ENCODE assay signal across 13 cellular contexts in the genomic region with DNA sequence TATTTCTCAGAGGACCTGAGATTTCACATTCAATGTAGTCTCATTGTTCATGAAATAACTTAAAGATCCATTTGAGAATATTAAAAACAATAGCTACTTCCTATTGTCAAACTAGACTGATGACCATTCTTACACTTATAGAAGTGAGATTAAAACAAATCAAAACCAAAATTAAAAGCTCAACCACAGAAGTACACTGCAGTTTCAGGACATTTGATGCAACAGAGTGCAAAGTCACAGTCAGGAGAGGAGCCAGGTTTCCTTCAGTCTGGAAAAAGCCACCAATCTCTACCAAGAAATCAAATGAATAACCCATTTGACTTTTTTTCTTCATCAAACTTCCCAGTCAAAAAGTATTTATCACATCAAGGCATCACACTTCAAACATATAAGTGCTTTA. TPM values are rescaled to one million over a fixed set of nuclear protein-coding genes. Genes with fewer than 3 reads are reported as not detected.
DNase-seq lines count a peak whose midpoint lies in the region; ATAC-seq and TF ChIP-seq lines count a peak whose summit lies in the region.
"Had no signal": no experiment of that assay in that cellular context is flagged by ENCODE, and none has a peak within 500 bp of the region (broad histone marks: within the 10 kb centered on the region; RNA-seq: fewer than 3 reads in every experiment).

No MANE protein-coding gene starts in this region.

- peak overlapping the region; percentile 55 to 93 (median 86); a peak in 21 of 22 replicates for H3K9ac ChIP-seq in BLaER1 treated with 17β-estradiol and CSF1 and Interleukin-3, amounts not matched to agents 10 nM and 100 nM
- H3K9ac ChIP-seq in MM.1S (ENCODE audit: low read length) = peak overlapping the region; percentile 58

- H3K27me3 ChIP-seq in BLaER1 treated with 17β-estradiol and CSF1 and Interleukin-3, amounts not matched to agents 10 nM and 100 nM = no peaks in the 10 kb centered on the region
- H3K27me3 ChIP-seq in MM.1S (replicated peaks; ENCODE audit: insufficient read depth, low read length) = no peaks in the 10 kb centered on the region

- POLR2A ChIA-PET in RWPE1 (lab: Yijun Ruan, JAX; ENCODE audit: low non-redundant PET) = no interaction called here

- in situ Hi-C loops in G401 (cut with HindIII; ENCODE audit: low sequenced_read_pairs) = no loop called here

- H3K4me1 ChIP-seq in BLaER1 treated with 17β-estradiol and CSF1 and Interleukin-3, amounts not matched to agents 10 nM and 100 nM = peaks cover 45 to 67% (median 59%) of the 10 kb centered on the region in 10 experiments
- peaks cover 36% of the 10 kb centered on the region for H3K4me1 ChIP-seq in MM.1S (ENCODE audit: low read length)

- peaks cover 89% of the 10 kb centered on the region for H3K79me2 ChIP-seq in MM.1S (ENCODE audit: low read length)

- CTCF ChIA-PET in RWPE1 (lab: Yijun Ruan, JAX) = interaction anchor here (0.6 kb wide), 1 partner anchor 69 kb away, joined by 3 read pairs; no protein-coding TSS in a partner anchor

- H3F3A ChIP-seq in MM.1S (ENCODE audit: insufficient read depth, low read length) = peaks cover 37% of the 10 kb centered on the region

- H3K36me3 ChIP-seq in BLaER1 treated with 17β-estradiol and CSF1 and Interleukin-3, amounts not matched to agents 10 nM and 100 nM = peaks cover 6 to 47% (median 27%) of the 10 kb centered on the region in 11 experiments; a peak in 18 of 22 replicates
- H3K36me3 ChIP-seq in MM.1S (replicated peaks; ENCODE audit: insufficient read depth, low read length) = no peaks in the 10 kb centered on the region

- peak overlapping the region; percentile 81 to 93 (median 88); a peak in 21 of 22 replicates for H3K27ac ChIP-seq in BLaER1 treated with 17β-estradiol and CSF1 and Interleukin-3, amounts not matched to agents 10 nM and 100 nM
- H3K27ac ChIP-seq in MM.1S (ENCODE audit: low read length) = peak overlapping the region; percentile 92
- H3K27ac ChIP-seq in substantia nigra (ENCODE audit: low read depth, low read length, poor library complexity, severe bottlenecking) = no peak overlapping the region
- no peak overlapping the region for H3K27ac ChIP-seq in RWPE1

- peaks cover 0 to 33% (median 19%) of the 10 kb centered on the region in 11 experiments; a peak in 14 of 22 replicates for H3K9me3 ChIP-seq in BLaER1 treated with 17β-estradiol and CSF1 and Interleukin-3, amounts not matched to agents 10 nM and 100 nM (replicated peaks in 1 of 11)
- no peaks in the 10 kb centered on the region for H3K9me3 ChIP-seq in MM.1S (replicated peaks; ENCODE audit: insufficient read depth, low read length)

- no peak overlapping the region for H2AFZ ChIP-seq in MM.1S (ENCODE audit: low read length)

- TF ChIP-seq CTCF in MM.1S (IDR thresholded peaks at IDR 0.05; ENCODE audit: low read length) = no peak
- no peak for TF ChIP-seq CTCF in RWPE1 (conservative IDR thresholded peaks at IDR 0.05; ENCODE audit: low read depth)

- H3K9me2 ChIP-seq in MM.1S (replicated peaks; ENCODE audit: insufficient read depth, low read length) = no peaks in the 10 kb centered on the region

- peak overlapping the region in 6 of 10 experiments; percentile 32 to 89 (median 58); a peak in 12 of 20 replicates for H3K4me3 ChIP-seq in BLaER1 treated with 17β-estradiol and CSF1 and Interleukin-3, amounts not matched to agents 10 nM and 100 nM
- H3K4me3 ChIP-seq in MM.1S (ENCODE audit: low read length) = peak overlapping the region; percentile 39

- ATAC-seq in GM19351 (IDR thresholded peaks at IDR 0.05; ENCODE audit: unreplicated experiment) = peak; percentile 45

- DNase-seq in MM.1S = peak; percentile 72
- peak; percentile 66 for DNase-seq in fibroblast of peridontal ligament (ENCODE audit: extremely low read depth)
- no peak for DNase-seq in activated gamma-delta T cell treated with Interleukin-2 at 50 U/mL for 16 hours
- no peak for DNase-seq in substantia nigra (lab: John Stamatoyannopoulos, UW)
- no peak for DNase-seq in RWPE1 (ENCODE audit: low spot score)
- DNase-seq in G401 (ENCODE audit: low spot score) = no peak
- DNase-seq: activated CD4-positive, CD25-positive, alpha-beta regulatory T cell; effector CD8-positive, alpha-beta T cell; EL; mesendoderm; NCI-H226 had no signal

- H3K4me2 ChIP-seq in BLaER1 treated with 17β-estradiol and CSF1 and Interleukin-3, amounts not matched to agents 10 nM and 100 nM = peak overlapping the region; percentile 40 to 93 (median 85); a peak in 21 of 22 replicates
- H3K4me2 ChIP-seq in MM.1S (ENCODE audit: low read depth, low read length) = peak overlapping the region; percentile 74

- no peaks in the 10 kb centered on the region; a peak in 1 of 22 replicates for H4K20me1 ChIP-seq in BLaER1 treated with 17β-estradiol and CSF1 and Interleukin-3, amounts not matched to agents 10 nM and 100 nM
- H4K20me1 ChIP-seq in MM.1S (ENCODE audit: insufficient read depth, low read length) = no peaks in the 10 kb centered on the region

RNA-seq across cellular contexts. Expression of gene CCPG1, which starts 5.5 kb away (rescaled TPM):
- 16.5 and 22.3 TPM in 2 replicates for total RNA-seq in G401 (2014; rRNA removed; shearing (Covaris generic))

RNA-seq across cellular contexts. Expression of gene PIERCE2, which starts 5.6 kb away (rescaled TPM):
- 5.8 and 10.9 TPM in 2 replicates for total RNA-seq in G401 (2014; rRNA removed; shearing (Covaris generic))

Comparison
In these comparisons a context has a peak if more than half of its experiments do, and no peak if none do; other contexts are left out.
1. H3K27ac ChIP-seq: peak in BLaER1 treated with 17β-estradiol and CSF1 and Interleukin-3, amounts not matched to agents 10 nM and 100 nM (11 of 11) and MM.1S (single experiment); none in substantia nigra (single experiment) and RWPE1 (single experiment).
2. DNase-seq: peak in MM.1S (single experiment) and fibroblast of peridontal ligament (single experiment); none in activated gamma-delta T cell treated with Interleukin-2 at 50 U/mL for 16 hours (single experiment), substantia nigra (0 of 49), RWPE1 (single experiment) and G401 (single experiment).